In the genomic region with DNA sequence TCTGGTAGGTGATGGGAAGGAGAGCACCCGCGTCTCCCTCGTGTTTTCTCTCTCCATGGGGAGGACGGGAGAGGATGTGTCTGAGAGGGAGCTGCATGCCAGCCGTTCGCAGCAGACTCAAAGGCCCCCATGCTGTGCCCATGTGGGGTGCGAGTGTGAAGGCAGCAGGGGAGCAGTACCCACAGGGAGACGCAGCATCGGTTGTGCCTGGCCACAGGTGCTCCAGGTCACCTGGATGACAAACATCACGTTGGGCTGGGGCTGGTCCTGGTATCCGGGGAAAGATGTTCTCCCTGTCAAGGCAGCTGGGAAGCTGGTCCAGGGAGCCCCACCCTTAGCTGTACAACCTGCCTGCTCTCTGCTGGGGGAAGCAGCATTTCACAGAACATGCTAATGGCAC, we compare ENCODE assay signal across 35 cellular contexts.
"Had no signal": no experiment of that assay in that cellular context is flagged by ENCODE, and none has a peak within 500 bp of the region (broad histone marks: within the 10 kb centered on the region; RNA-seq: fewer than 3 reads in every experiment).

No MANE protein-coding gene starts in this region.

- H3K4me3 Mint-ChIP-seq: activated CD4-positive, alpha-beta memory T cell treated with anti-CD3 and anti-CD28 coated beads, Interleukin-2, amount 10 ng/mL, durations not matched to agents 7 days and 5 days; activated CD4-positive, alpha-beta T cell treated with anti-CD3 and anti-CD28 coated beads, Interleukin-2, amount 10 ng/mL, durations not matched to agents 24 days and 14 days; activated naive CD4-positive, alpha-beta T cell treated with anti-CD3 and anti-CD28 coated beads, Interleukin-2, amount 10 ng/mL, durations not matched to agents 7 days and 5 days; activated naive CD8-positive, alpha-beta T cell treated with anti-CD3 and anti-CD28 coated beads, Interleukin-2, amount 10 ng/mL, durations not matched to agents 7 days and 5 days; activated T-cell treated with anti-CD3 and anti-CD28 coated beads, Interleukin-2, amount 50 U/mL, for 24 hours; brain; natural killer cell; stimulated activated naive B cell treated with anti-CD40 and anti-IgM and Interleukin-4, amounts not matched to agents 10 μg/mL and 1 μg/mL and 100 μg/mL, for 72 hours; T-helper 17 cell had no signal

- H3K4me3 ChIP-seq: ascending aorta, cardiac muscle cell, colonic mucosa, esophagus squamous epithelium, heart right ventricle, left ventricle myocardium inferior, lung, ovary, psoas muscle, sigmoid colon, stomach, thyroid gland, upper lobe of left lung had no signal

- DNase-seq: activated CD4-positive, alpha-beta memory T cell treated with anti-CD3 and anti-CD28 coated beads, Interleukin-2, amount 10 ng/mL, durations not matched to agents 7 days and 5 days; activated CD4-positive, alpha-beta T cell treated with anti-CD3 and anti-CD28 coated beads, Interleukin-2, amount 10 ng/mL, durations not matched to agents 24 days and 14 days; activated CD8-positive, alpha-beta memory T cell treated with anti-CD3 and anti-CD28 coated beads, Interleukin-2, amount 50 U/mL, for 48 hours; activated gamma-delta T cell; activated naive CD4-positive, alpha-beta T cell treated with anti-CD3 and anti-CD28 coated beads, Interleukin-2, amount 10 ng/mL, durations not matched to agents 7 days and 5 days; activated naive CD8-positive, alpha-beta T cell treated with anti-CD3 and anti-CD28 coated beads, Interleukin-2, amount 10 ng/mL, durations not matched to agents 7 days and 5 days; activated T-cell treated with anti-CD3 and anti-CD28 coated beads, Interleukin-2, amount 50 U/mL, for 24 hours; cerebellar nuclear complex; colonic mucosa; effector CD8-positive, alpha-beta T cell; esophagus squamous epithelium; foreskin melanocyte; heart right ventricle; left ventricle myocardium inferior; mesendoderm; natural killer cell; ovary; psoas muscle; sigmoid colon; small intestine; stimulated activated CD4-positive, alpha-beta T cell treated with anti-CD3 and anti-CD28 coated beads, Interleukin-4, amount 100 ng/mL, for 4 hours; stimulated activated CD8-positive, alpha-beta memory T cell treated with anti-CD3 and anti-CD28 coated beads, Interleukin-4, amount 100 ng/mL, for 48 hours; stimulated activated naive B cell treated with anti-CD40 and anti-IgM and Interleukin-4, amounts not matched to agents 10 μg/mL and 1 μg/mL and 100 μg/mL, for 72 hours; stomach; T-helper 17 cell; T1000; thyroid gland; upper lobe of left lung; WERI-Rb-1 had no signal

- H3K4me1 Mint-ChIP-seq: activated CD4-positive, alpha-beta memory T cell treated with anti-CD3 and anti-CD28 coated beads, Interleukin-2, amount 10 ng/mL, durations not matched to agents 7 days and 5 days; activated CD4-positive, alpha-beta T cell treated with anti-CD3 and anti-CD28 coated beads, Interleukin-2, amount 10 ng/mL, durations not matched to agents 24 days and 14 days; activated naive CD4-positive, alpha-beta T cell treated with anti-CD3 and anti-CD28 coated beads, Interleukin-2, amount 10 ng/mL, durations not matched to agents 7 days and 5 days; activated naive CD8-positive, alpha-beta T cell treated with anti-CD3 and anti-CD28 coated beads, Interleukin-2, amount 10 ng/mL, durations not matched to agents 7 days and 5 days; natural killer cell; stimulated activated naive B cell treated with anti-CD40 and anti-IgM and Interleukin-4, amounts not matched to agents 10 μg/mL and 1 μg/mL and 100 μg/mL, for 72 hours; T-helper 17 cell had no signal

- H3K9me3 ChIP-seq: ascending aorta, colonic mucosa, esophagus squamous epithelium, left ventricle myocardium inferior, neutrophil, ovary, psoas muscle, sigmoid colon, stomach, thyroid gland, upper lobe of left lung had no signal

- H3K36me3 Mint-ChIP-seq: activated naive CD4-positive, alpha-beta T cell treated with anti-CD3 and anti-CD28 coated beads, Interleukin-2, amount 10 ng/mL, durations not matched to agents 7 days and 5 days; activated naive CD8-positive, alpha-beta T cell treated with anti-CD3 and anti-CD28 coated beads, Interleukin-2, amount 10 ng/mL, durations not matched to agents 7 days and 5 days; brain; natural killer cell; stimulated activated naive B cell treated with anti-CD40 and anti-IgM and Interleukin-4, amounts not matched to agents 10 μg/mL and 1 μg/mL and 100 μg/mL, for 72 hours had no signal

- H3K36me3 ChIP-seq: ascending aorta, cardiac muscle cell, colonic mucosa, esophagus squamous epithelium, heart right ventricle, left ventricle myocardium inferior, neutrophil, ovary, sigmoid colon, stomach, thyroid gland, upper lobe of left lung, WERI-Rb-1 had no signal

- H3K27me3 ChIP-seq: ascending aorta, cardiac muscle cell, colonic mucosa, neutrophil, ovary, sigmoid colon, thyroid gland, upper lobe of left lung had no signal

- H3K4me1 ChIP-seq: ascending aorta, colonic mucosa, esophagus squamous epithelium, left ventricle myocardium inferior, psoas muscle, sigmoid colon, upper lobe of left lung had no signal

- H3K27ac ChIP-seq: ascending aorta, cardiac muscle cell, colonic mucosa, epithelial cell of prostate, esophagus squamous epithelium, heart right ventricle, left ventricle myocardium inferior, neutrophil, ovary, psoas muscle, sigmoid colon, stomach, thyroid gland, upper lobe of left lung, WERI-Rb-1 had no signal

- H3K27ac Mint-ChIP-seq: activated CD4-positive, alpha-beta memory T cell treated with anti-CD3 and anti-CD28 coated beads, Interleukin-2, amount 10 ng/mL, durations not matched to agents 7 days and 5 days; activated CD4-positive, alpha-beta T cell treated with anti-CD3 and anti-CD28 coated beads, Interleukin-2, amount 10 ng/mL, durations not matched to agents 24 days and 14 days; activated naive CD4-positive, alpha-beta T cell treated with anti-CD3 and anti-CD28 coated beads, Interleukin-2, amount 10 ng/mL, durations not matched to agents 7 days and 5 days; activated naive CD8-positive, alpha-beta T cell treated with anti-CD3 and anti-CD28 coated beads, Interleukin-2, amount 10 ng/mL, durations not matched to agents 7 days and 5 days; activated T-cell treated with anti-CD3 and anti-CD28 coated beads, Interleukin-2, amount 50 U/mL, for 24 hours; natural killer cell; stimulated activated naive B cell treated with anti-CD40 and anti-IgM and Interleukin-4, amounts not matched to agents 10 μg/mL and 1 μg/mL and 100 μg/mL, for 72 hours; T-helper 17 cell had no signal

- H3K27me3 Mint-ChIP-seq: activated CD4-positive, alpha-beta memory T cell treated with anti-CD3 and anti-CD28 coated beads, Interleukin-2, amount 10 ng/mL, durations not matched to agents 7 days and 5 days; activated CD4-positive, alpha-beta T cell treated with anti-CD3 and anti-CD28 coated beads, Interleukin-2, amount 10 ng/mL, durations not matched to agents 24 days and 14 days; activated naive CD8-positive, alpha-beta T cell treated with anti-CD3 and anti-CD28 coated beads, Interleukin-2, amount 10 ng/mL, durations not matched to agents 7 days and 5 days had no signal

- H3K9me3 Mint-ChIP-seq: activated CD4-positive, alpha-beta T cell treated with anti-CD3 and anti-CD28 coated beads, Interleukin-2, amount 10 ng/mL, durations not matched to agents 24 days and 14 days; activated naive CD4-positive, alpha-beta T cell treated with anti-CD3 and anti-CD28 coated beads, Interleukin-2, amount 10 ng/mL, durations not matched to agents 7 days and 5 days; activated naive CD8-positive, alpha-beta T cell treated with anti-CD3 and anti-CD28 coated beads, Interleukin-2, amount 10 ng/mL, durations not matched to agents 7 days and 5 days; activated T-cell treated with anti-CD3 and anti-CD28 coated beads, Interleukin-2, amount 50 U/mL, for 24 hours; natural killer cell had no signal
